31 cellular contexts compared by ENCODE assay signal in genomic region chr5:86442036-86442435, GRCh38.
"Had no signal": no experiment of that assay in that cellular context is flagged by ENCODE, and none has a peak within 500 bp of the region (broad histone marks: within the 10 kb centered on the region; RNA-seq: fewer than 3 reads in every experiment).

No MANE protein-coding gene starts in this region.

- DNase-seq: naive thymus-derived CD8-positive, alpha-beta T cell; nephron progenitor cell; nucleus accumbens; pancreas; retina; right cardiac atrium; right lobe of liver; spleen; stimulated activated CD4-positive, alpha-beta T cell treated with anti-CD3 and anti-CD28 coated beads, Interleukin-12 subunit alpha, Interleukin-12 subunit beta, amount 100 ng/mL, for 4 hours; stimulated activated CD4-positive, alpha-beta T cell treated with anti-CD3 and anti-CD28 coated beads, Interleukin-1b, Interleukin-23, amount 100 ng/mL, for 48 hours; stimulated activated CD4-positive, alpha-beta T cell treated with anti-CD3 and anti-CD28 coated beads, Interleukin-4, amount 100 ng/mL, for 1 hour; stimulated activated CD4-positive, alpha-beta T cell treated with anti-CD3 and anti-CD28 coated beads, Interleukin-4, amount 100 ng/mL, for 4 hours; stimulated activated CD8-positive, alpha-beta memory T cell treated with anti-CD3 and anti-CD28 coated beads, Interleukin-4, amount 100 ng/mL, for 48 hours; stimulated activated naive CD4-positive, alpha-beta T cell; stimulated activated naive CD8-positive, alpha-beta T cell treated with anti-CD3 and anti-CD28 coated beads, Interleukin-15, amount 100 ng/mL, for 72 hours; stimulated activated naive CD8-positive, alpha-beta T cell treated with anti-CD3 and anti-CD28 coated beads, Interleukin-15, Interleukin-2, amounts not matched to agents 100 U/mL and 50 U/mL, for 24 hours; substantia nigra; testis; tibial artery; transverse colon; upper lobe of right lung; uterus had no signal

- H3K9me3 ChIP-seq: neutrophil, pancreas, prostate gland, right lobe of liver, spleen, suprapubic skin, testis, tibial artery, transverse colon, upper lobe of right lung, uterus had no signal

- H3K36me3 ChIP-seq: neutrophil, pancreas, prostate gland, right lobe of liver, spleen, suprapubic skin, tibial artery, transverse colon, upper lobe of right lung, uterus had no signal

- H3K4me1 ChIP-seq: pancreas, prostate gland, right lobe of liver, spleen, suprapubic skin, testis, transverse colon, upper lobe of right lung, uterus had no signal

- H3K36me3 Mint-ChIP-seq: naive thymus-derived CD8-positive, alpha-beta T cell; natural killer cell treated with Interleukin-12 subunit alpha and Interleukin-12 subunit beta and Interleukin-15 and Interleukin-18, amount 100 ng/mL, for 72 hours; stimulated activated memory B cell treated with anti-CD40 and anti-IgM and Interleukin-4, amounts not matched to agents 10 μg/mL and 1 μg/mL and 100 μg/mL, for 72 hours; type B pancreatic cell had no signal

- H3K4me3 ChIP-seq: pancreas, prostate gland, right lobe of liver, skin epidermis, smooth muscle cell, spleen, suprapubic skin, testis, tibial artery, transverse colon, upper lobe of right lung, uterus had no signal

- ATAC-seq: naive thymus-derived CD8-positive, alpha-beta T cell; natural killer cell treated with Interleukin-12 subunit alpha and Interleukin-12 subunit beta and Interleukin-15 and Interleukin-18, amount 100 ng/mL, for 72 hours; pancreas; right lobe of liver; stimulated activated memory B cell treated with anti-CD40 and anti-IgM and Interleukin-4, amounts not matched to agents 10 μg/mL and 1 μg/mL and 100 μg/mL, for 72 hours; stimulated activated naive CD8-positive, alpha-beta T cell treated with anti-CD3 and anti-CD28 coated beads, Interleukin-15, amount 100 ng/mL, for 72 hours; stimulated activated naive CD8-positive, alpha-beta T cell treated with anti-CD3 and anti-CD28 coated beads, Interleukin-15, Interleukin-2, amounts not matched to agents 100 U/mL and 50 U/mL, for 24 hours; upper lobe of right lung had no signal

- H3K27me3 ChIP-seq: neutrophil, pancreas, right lobe of liver, spleen, suprapubic skin, testis, tibial artery, transverse colon, upper lobe of right lung, uterus had no signal

- H3K27ac Mint-ChIP-seq: naive thymus-derived CD8-positive, alpha-beta T cell; natural killer cell treated with Interleukin-12 subunit alpha and Interleukin-12 subunit beta and Interleukin-15 and Interleukin-18, amount 100 ng/mL, for 72 hours; nephron progenitor cell; stimulated activated memory B cell treated with anti-CD40 and anti-IgM and Interleukin-4, amounts not matched to agents 10 μg/mL and 1 μg/mL and 100 μg/mL, for 72 hours; stimulated activated naive CD8-positive, alpha-beta T cell treated with anti-CD3 and anti-CD28 coated beads, Interleukin-15, amount 100 ng/mL, for 72 hours; type B pancreatic cell had no signal

- H3K27ac ChIP-seq: neutrophil, pancreas, prostate gland, right lobe of liver, skin epidermis, spleen, suprapubic skin, testis, tibial artery, transverse colon, upper lobe of right lung, uterus had no signal

- H3K9me3 Mint-ChIP-seq: naive thymus-derived CD8-positive, alpha-beta T cell; natural killer cell treated with Interleukin-12 subunit alpha and Interleukin-12 subunit beta and Interleukin-15 and Interleukin-18, amount 100 ng/mL, for 72 hours; nephron progenitor cell; neural crest cell; stimulated activated memory B cell treated with anti-CD40 and anti-IgM and Interleukin-4, amounts not matched to agents 10 μg/mL and 1 μg/mL and 100 μg/mL, for 72 hours; stimulated activated naive CD8-positive, alpha-beta T cell treated with anti-CD3 and anti-CD28 coated beads, Interleukin-15, amount 100 ng/mL, for 72 hours; type B pancreatic cell had no signal
